Comparison of ENCODE assay signal across 1 cellular context in genomic region chr22:23127055-23127756, GRCh38.
TF ChIP-seq lines count a peak whose summit lies in the region.

No MANE protein-coding gene starts in this region.

TF ChIP-seq in K562, 482 proteins besides CTCF, POLR2A, EP300 and RAD21:
- TF ChIP-seq SREBF1 (IDR thresholded peaks at IDR 0.05; ENCODE audit: borderline replicate concordance, low read depth, low read length) (0 out of 2 replicates have a peak, but pooled peaks have one; percentile 35), ZKSCAN1 (IDR thresholded peaks at IDR 0.05; ENCODE audit: low read depth, low read length) (0 out of 2 replicates have a peak, but pooled peaks have one; percentile 9), SREBF2 (CRISPR knock-in tag; IDR thresholded peaks at IDR 0.05) (no peak)
